Comparison of ENCODE assay signal across 16 cellular contexts in the genomic region with DNA sequence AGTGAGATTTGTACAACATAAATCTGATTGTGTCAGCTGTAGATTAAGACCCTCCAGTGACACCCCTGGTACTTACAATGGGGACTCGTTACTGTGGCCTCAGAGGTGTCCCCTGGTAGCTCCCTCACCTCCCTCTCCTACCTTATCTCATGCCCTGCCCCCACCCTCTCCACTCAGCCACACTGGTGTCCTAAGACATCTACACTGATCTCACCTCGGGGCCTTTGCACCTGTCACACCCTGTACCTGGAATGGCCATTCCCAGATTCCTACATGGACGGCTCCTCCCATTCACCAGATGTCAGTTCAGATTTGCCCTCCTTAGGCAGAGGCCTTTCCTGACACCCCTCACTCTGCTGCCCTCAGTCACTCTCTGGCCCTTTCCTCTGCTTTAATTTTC.
A peak's percentile ranks its signal among the peaks of the same experiment; 100 is the strongest.
DNase-seq lines count a peak whose midpoint lies in the region; ATAC-seq and TF ChIP-seq lines count a peak whose summit lies in the region.
"Had no signal": no experiment of that assay in that cellular context is flagged by ENCODE, and none has a peak within 500 bp of the region (broad histone marks: within the 10 kb centered on the region; RNA-seq: fewer than 3 reads in every experiment).

No MANE protein-coding gene starts in this region.

- no peak for TF ChIP-seq CTCF in Caco-2 (IDR thresholded peaks at IDR 0.05; ENCODE audit: insufficient read depth in 1 of 2, low read depth in 1 of 2, low read length in 1 of 2, severe bottlenecking in 1 of 2, unreplicated experiment in 1 of 2)
- no peak for TF ChIP-seq CTCF in RWPE2 (IDR thresholded peaks at IDR 0.05; ENCODE audit: poor library complexity, severe bottlenecking)

- no peaks in the 10 kb centered on the region for H3K9me3 Mint-ChIP-seq in Caco-2 (ENCODE audit: unreplicated experiment)
- no peaks in the 10 kb centered on the region for H3K9me3 Mint-ChIP-seq in stimulated activated naive B cell treated with anti-CD40 and anti-IgM and Interleukin-4, amounts not matched to agents 10 μg/mL and 1 μg/mL and 100 μg/mL, for 72 hours
- H3K9me3 Mint-ChIP-seq in activated naive CD8-positive, alpha-beta T cell treated with anti-CD3 and anti-CD28 coated beads for 36 hours = no peaks in the 10 kb centered on the region
- H3K9me3 Mint-ChIP-seq: CD4-positive, alpha-beta memory T cell had no signal

- 70 to 82% methylated on average over 3 of the region's 3 CpGs for WGBS in GM23248 (ENCODE audit: low coverage in 1 of 2, low lambda C conversion rate in 2 of 2, missing lambda C conversion rate in 2 of 2), 2 experiments

- no peaks in the 10 kb centered on the region for H3K27me3 ChIP-seq in Caco-2 (replicated peaks; ENCODE audit: control insufficient read depth, insufficient read depth, low read length)
- H3K27me3 ChIP-seq in RWPE2 (ENCODE audit: insufficient read depth, poor library complexity, severe bottlenecking) = no peaks in the 10 kb centered on the region
- H3K27me3 ChIP-seq in GM23248 (replicated peaks; ENCODE audit: insufficient read depth) = no peaks in the 10 kb centered on the region
- H3K27me3 ChIP-seq: BE2C had no signal

- in situ Hi-C loops in GM23248 (cut with MboI) = no loop called here

- H3K27ac ChIP-seq in RWPE2 (ENCODE audit: poor library complexity, severe bottlenecking) (no peak overlapping the region), GM23248 (no peak overlapping the region)
- H3K27ac ChIP-seq: C4-2B, HL-60 had no signal

- H2AFZ ChIP-seq in GM23248 = no peak overlapping the region

- no peak for ATAC-seq in RWPE2 (ENCODE audit: low read depth)
- no peak for ATAC-seq in stimulated activated naive B cell treated with anti-CD40 and anti-IgM and Interleukin-4, amounts not matched to agents 10 μg/mL and 1 μg/mL and 100 μg/mL, for 72 hours (replicated peaks)

- H3F3A ChIP-seq in GM23248 (ENCODE audit: insufficient read depth) = no peaks in the 10 kb centered on the region

- no peak overlapping the region for H3K4me3 Mint-ChIP-seq in Caco-2 (ENCODE audit: unreplicated experiment)
- no peak overlapping the region for H3K4me3 Mint-ChIP-seq in stimulated activated naive B cell treated with anti-CD40 and anti-IgM and Interleukin-4, amounts not matched to agents 10 μg/mL and 1 μg/mL and 100 μg/mL, for 72 hours
- H3K4me3 Mint-ChIP-seq in activated naive CD8-positive, alpha-beta T cell treated with anti-CD3 and anti-CD28 coated beads for 36 hours = no peak overlapping the region
- H3K4me3 Mint-ChIP-seq: CD4-positive, alpha-beta memory T cell had no signal

- no peaks in the 10 kb centered on the region for H3K27me3 Mint-ChIP-seq in Caco-2 (ENCODE audit: insufficient read depth, unreplicated experiment)
- no peaks in the 10 kb centered on the region for H3K27me3 Mint-ChIP-seq in stimulated activated naive B cell treated with anti-CD40 and anti-IgM and Interleukin-4, amounts not matched to agents 10 μg/mL and 1 μg/mL and 100 μg/mL, for 72 hours
- no peaks in the 10 kb centered on the region for H3K27me3 Mint-ChIP-seq in activated naive CD8-positive, alpha-beta T cell treated with anti-CD3 and anti-CD28 coated beads for 36 hours
- H3K27me3 Mint-ChIP-seq: CD4-positive, alpha-beta memory T cell had no signal

- POLR2A ChIA-PET in Caco-2 (lab: Charles Lee) = no interaction called here

- H3K36me3 ChIP-seq in Caco-2 (ENCODE audit: control insufficient read depth, insufficient read depth, low read length) (no peaks in the 10 kb centered on the region), RWPE2 (ENCODE audit: low read depth) (no peaks in the 10 kb centered on the region), GM23248 (ENCODE audit: low read depth) (no peaks in the 10 kb centered on the region)
- H3K36me3 ChIP-seq: BE2C had no signal

- BruUV-seq in Caco-2 (replicated peaks; lab: Mats Ljungman, UMichigan) = no TSS peak

- peaks cover 6% of the 10 kb centered on the region for H3K4me1 Mint-ChIP-seq in Caco-2 (ENCODE audit: low read depth, unreplicated experiment)
- H3K4me1 Mint-ChIP-seq in stimulated activated naive B cell treated with anti-CD40 and anti-IgM and Interleukin-4, amounts not matched to agents 10 μg/mL and 1 μg/mL and 100 μg/mL, for 72 hours = peaks cover 17 to 19% of the 10 kb centered on the region in 2 donors
- H3K4me1 Mint-ChIP-seq in activated naive CD8-positive, alpha-beta T cell treated with anti-CD3 and anti-CD28 coated beads for 36 hours = peaks cover 6% of the 10 kb centered on the region

- CTCF ChIA-PET in Caco-2 (lab: Charles Lee) = no interaction called here

- H3K79me2 ChIP-seq in GM23248 (ENCODE audit: insufficient read depth) = no peaks in the 10 kb centered on the region

- H3K4me2 ChIP-seq in GM23248 (ENCODE audit: unreplicated experiment) = no peak overlapping the region

- DNase-seq in Caco-2 (no peak), RWPE2 (ENCODE audit: low spot score) (peak; percentile 29), mesenteric fat pad (ENCODE audit: low spot score) (peak; percentile 60), iPS-NIHi11 (ENCODE audit: low spot score) (no peak), GM23248 (no peak), GF-D8 (lab: John Stamatoyannopoulos, UW) (no peak)
- DNase-seq in stimulated activated naive B cell treated with anti-CD40 and anti-IgM and Interleukin-4, amounts not matched to agents 10 μg/mL and 1 μg/mL and 100 μg/mL, for 72 hours = no peak
- DNase-seq in activated naive CD8-positive, alpha-beta T cell treated with anti-CD3 and anti-CD28 coated beads for 36 hours = no peak
- DNase-seq: BE2C; CD4-positive, alpha-beta memory T cell; COR-L47; DND-41; GDM1; HCEC 1CT had no signal

- no peaks in the 10 kb centered on the region for H4K20me1 ChIP-seq in GM23248 (ENCODE audit: insufficient read depth)

- H3K4me1 ChIP-seq in Caco-2 (no peaks in the 10 kb centered on the region), RWPE2 (ENCODE audit: insufficient read depth, poor library complexity, severe bottlenecking) (no peaks in the 10 kb centered on the region), GM23248 (ENCODE audit: insufficient read depth) (no peaks in the 10 kb centered on the region)
- H3K4me1 ChIP-seq: BE2C had no signal

- intact Hi-C loops in Caco-2 (cut with micrococcal nuclease; ENCODE audit: unreplicated experiment) = no loop called here

- peak overlapping the region; percentile 22 for H3K27ac Mint-ChIP-seq in Caco-2 (ENCODE audit: unreplicated experiment)
- peak overlapping the region; percentile 0 for H3K27ac Mint-ChIP-seq in stimulated activated naive B cell treated with anti-CD40 and anti-IgM and Interleukin-4, amounts not matched to agents 10 μg/mL and 1 μg/mL and 100 μg/mL, for 72 hours
- H3K27ac Mint-ChIP-seq in activated naive CD8-positive, alpha-beta T cell treated with anti-CD3 and anti-CD28 coated beads for 36 hours = no peak overlapping the region
- H3K27ac Mint-ChIP-seq: CD4-positive, alpha-beta memory T cell had no signal

- H3K36me3 Mint-ChIP-seq in Caco-2 (ENCODE audit: insufficient read depth, unreplicated experiment) = no peaks in the 10 kb centered on the region
- peaks cover 43 to 71% of the 10 kb centered on the region in 2 donors for H3K36me3 Mint-ChIP-seq in stimulated activated naive B cell treated with anti-CD40 and anti-IgM and Interleukin-4, amounts not matched to agents 10 μg/mL and 1 μg/mL and 100 μg/mL, for 72 hours
- H3K36me3 Mint-ChIP-seq in activated naive CD8-positive, alpha-beta T cell treated with anti-CD3 and anti-CD28 coated beads for 36 hours = peaks cover 11% of the 10 kb centered on the region

- H3K9me2 ChIP-seq in GM23248 (ENCODE audit: insufficient read depth) = no peaks in the 10 kb centered on the region

- H3K4me3 ChIP-seq in Caco-2 (ENCODE audit: low read depth, low read length) = no peak overlapping the region
- no peak overlapping the region for H3K4me3 ChIP-seq in RWPE2 (ENCODE audit: severe bottlenecking)
- H3K4me3 ChIP-seq in GM23248 = no peak overlapping the region

- no peak overlapping the region for H3K9ac ChIP-seq in GM23248

- no peaks in the 10 kb centered on the region for H3K9me3 ChIP-seq in Caco-2
- H3K9me3 ChIP-seq in RWPE2 (ENCODE audit: severe bottlenecking) = no peaks in the 10 kb centered on the region
- H3K9me3 ChIP-seq in GM23248 (ENCODE audit: low read depth) = no peaks in the 10 kb centered on the region
- H3K9me3 ChIP-seq: BE2C had no signal

Comparison
In these comparisons a context has a peak if more than half of its experiments do, and no peak if none do; other contexts are left out.
1. DNase-seq: peak in RWPE2 (single experiment) and mesenteric fat pad (single experiment); none in Caco-2 (0 of 2), stimulated activated naive B cell treated with anti-CD40 and anti-IgM and Interleukin-4, amounts not matched to agents 10 μg/mL and 1 μg/mL and 100 μg/mL, for 72 hours (single experiment), iPS-NIHi11 (single experiment), GM23248 (single experiment), GF-D8 (single experiment) and activated naive CD8-positive, alpha-beta T cell treated with anti-CD3 and anti-CD28 coated beads for 36 hours (single experiment).